In the genomic region with DNA sequence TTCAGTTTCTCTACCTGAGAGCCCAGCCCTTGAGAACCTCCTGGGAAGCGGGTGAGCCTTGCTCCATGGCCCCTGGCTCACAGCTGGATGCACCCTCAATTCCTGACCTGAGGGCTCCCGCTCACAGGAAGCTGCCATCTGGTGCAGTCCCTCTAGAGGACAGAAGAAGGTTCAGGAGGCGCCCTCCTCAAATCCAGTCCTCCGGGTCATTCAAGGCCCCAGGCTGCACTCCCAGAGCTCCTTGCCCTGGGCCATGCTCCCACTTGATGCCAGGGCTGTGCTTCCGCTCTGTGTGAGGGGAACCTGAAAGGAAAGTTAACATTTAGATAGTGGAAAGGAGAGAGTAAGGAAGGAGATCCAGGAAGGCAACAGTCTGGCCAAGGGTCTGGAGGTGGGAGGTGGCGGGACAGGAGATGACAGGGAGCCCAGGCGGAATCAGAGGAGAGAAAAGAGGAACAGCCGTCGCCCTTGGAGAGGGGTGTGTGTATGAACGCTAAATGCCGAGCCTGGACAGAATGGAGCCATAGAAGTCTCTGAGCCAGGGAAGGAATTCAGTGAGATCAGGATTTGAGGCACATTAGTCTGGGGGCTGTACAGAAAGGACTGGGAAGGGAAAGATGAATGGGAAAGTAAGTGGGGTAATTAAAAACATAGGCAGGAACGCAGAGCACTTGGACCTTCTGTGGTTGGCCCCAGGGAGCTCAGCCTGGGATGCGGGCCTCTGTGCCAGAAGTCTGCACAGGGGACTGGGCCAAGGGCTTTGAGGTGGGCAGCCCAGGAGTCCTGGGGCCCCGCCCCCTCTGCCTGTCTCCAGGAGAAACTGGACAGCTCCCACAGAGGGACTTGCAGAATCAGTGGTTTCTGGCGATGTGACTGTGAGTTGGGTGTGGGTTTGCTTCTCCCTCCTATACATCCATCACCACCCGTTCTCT, we compare ENCODE assay signal across 21 cellular contexts. TPM values are rescaled to one million over a fixed set of nuclear protein-coding genes. Genes with fewer than 3 reads are reported as not detected.
A peak's percentile ranks its signal among the peaks of the same experiment; 100 is the strongest.
DNase-seq lines count a peak whose midpoint lies in the region; ATAC-seq and TF ChIP-seq lines count a peak whose summit lies in the region.
"Had no signal": no experiment of that assay in that cellular context is flagged by ENCODE, and none has a peak within 500 bp of the region (broad histone marks: within the 10 kb centered on the region; RNA-seq: fewer than 3 reads in every experiment).

No MANE protein-coding gene starts in this region.

- H3K27me3 Mint-ChIP-seq in WTC11 (ENCODE audit: low read depth) = no peaks in the 10 kb centered on the region
- no peaks in the 10 kb centered on the region for H3K27me3 Mint-ChIP-seq in T-helper 2 cell treated with Interferon-gamma antibody and Interleukin-4, amounts not matched to agents 5 μg/mL and 100 μg/mL, for 36 hours (ENCODE audit: low read depth)
- H3K27me3 Mint-ChIP-seq: activated T-cell treated with anti-CD3 and anti-CD28 coated beads, Interleukin-2, amount 50 U/mL, for 24 hours had no signal

- no peak overlapping the region for H3K27ac ChIP-seq in HEK293 (ENCODE audit: extremely low read depth, low read depth, low read length)
- H3K27ac ChIP-seq in ovary = no peak overlapping the region
- H3K27ac ChIP-seq: KMS-11, spleen had no signal

- TF ChIP-seq CTCF in HEK293 (tag by site-specific recombination; IDR thresholded peaks at IDR 0.05) (no peak), WTC11 (IDR thresholded peaks at IDR 0.05) (no peak), ovary (IDR thresholded peaks at IDR 0.05) (no peak)

- H3K27ac Mint-ChIP-seq in WTC11 = no peak overlapping the region
- H3K27ac Mint-ChIP-seq in T-helper 2 cell treated with Interferon-gamma antibody and Interleukin-4, amounts not matched to agents 5 μg/mL and 100 μg/mL, for 36 hours = no peak overlapping the region
- H3K27ac Mint-ChIP-seq: activated T-cell treated with anti-CD3 and anti-CD28 coated beads, Interleukin-2, amount 50 U/mL, for 24 hours had no signal

- CTCF ChIA-PET in HEK293 (lab: Yijun Ruan, JAX) = interaction anchor here (0.6 to 4.8 kb wide), 13 partner anchors 10 to 624 kb away, joined by 3 to 88 read pairs (median 4); no protein-coding TSS in a partner anchor
- CTCF ChIA-PET in WTC11 (lab: Charles Lee) = interaction anchor here (0.6 to 4.3 kb wide), 19 partner anchors 8 to 805 kb away, joined by 3 to 35 read pairs (median 4); a partner anchor contains a TSS

- TF ChIP-seq EP300 in ovary (IDR thresholded peaks at IDR 0.05) = no peak

- no peak for TF ChIP-seq POLR2A in ovary (IDR thresholded peaks at IDR 0.05)

- WGBS in ovary, 3 donors = 50 to 55% (median 54%) methylated on average over 16 of the region's 16 CpGs

- H3K36me3 Mint-ChIP-seq in WTC11 = no peaks in the 10 kb centered on the region
- H3K36me3 Mint-ChIP-seq in T-helper 2 cell treated with Interferon-gamma antibody and Interleukin-4, amounts not matched to agents 5 μg/mL and 100 μg/mL, for 36 hours (ENCODE audit: low read depth) = no peaks in the 10 kb centered on the region

- peak; percentile 32 for ATAC-seq in WTC11
- ATAC-seq: Right ventricle myocardium inferior had no signal

- H3K4me3 ChIP-seq in HEK293 (ENCODE audit: low read depth, low read length) = no peak overlapping the region
- H3K4me3 ChIP-seq in ovary = no peak overlapping the region
- H3K4me3 ChIP-seq: spleen had no signal

- H3K4me1 ChIP-seq in HEK293 (ENCODE audit: control insufficient read depth, insufficient read depth, low read length) = no peaks in the 10 kb centered on the region
- H3K4me1 ChIP-seq in ovary (ENCODE audit: insufficient read depth) = no peaks in the 10 kb centered on the region
- H3K4me1 ChIP-seq: spleen had no signal

- H3K9me3 ChIP-seq in HEK293 (ENCODE audit: control insufficient read depth, insufficient read depth, low read depth, low read length) = no peaks in the 10 kb centered on the region
- no peaks in the 10 kb centered on the region for H3K9me3 ChIP-seq in ovary
- H3K9me3 ChIP-seq: spleen had no signal

- intact Hi-C loops in ovary (cut with DNase I) = loop anchor here in 2 of 4 donors (10.0 kb wide), 2 partner anchors 195 to 335 kb away; no protein-coding TSS in a partner anchor

- H3K27me3 ChIP-seq in ovary = no peaks in the 10 kb centered on the region

- DNase-seq in AG08395 (ENCODE audit: low spot score) (peak; percentile 60), WTC11 (ENCODE audit: low spot score) (no peak), iPS-NIHi7 (ENCODE audit: extremely low spot score) (peak; percentile 41), T-helper 2 cell (no peak), SIG-M5 (lab: John Stamatoyannopoulos, UW) (no peak), ovary (no peak)
- DNase-seq in T-helper 2 cell treated with Interferon-gamma antibody and Interleukin-4, amounts not matched to agents 5 μg/mL and 100 μg/mL, for 36 hours (ENCODE audit: low spot score) = no peak
- DNase-seq: activated CD4-positive, alpha-beta T cell treated with anti-CD3 and anti-CD28 coated beads, Interleukin-2, amount 50 U/mL, for 1 hour; activated T-cell treated with anti-CD3 and anti-CD28 coated beads, Interleukin-2, amount 50 U/mL, for 24 hours; amniotic stem cell; HCEC 1CT; mesenchymal stem cell; NCI-H1694; NCI-H526 treated with DMSO at 0.1 percent for 48 hours; occipital lobe; spleen; substantia nigra; T1000 had no signal

- H3K36me3 ChIP-seq in HEK293 (ENCODE audit: control insufficient read depth in 2 of 2, insufficient read depth in 1 of 2, low read length in 2 of 2) (no peaks in the 10 kb centered on the region), ovary (no peaks in the 10 kb centered on the region)
- H3K36me3 ChIP-seq: spleen had no signal

- POLR2A ChIA-PET in HEK293 (lab: Yijun Ruan, JAX) = no interaction called here
- POLR2A ChIA-PET in WTC11 (lab: Charles Lee) = no interaction called here

- H3K4me1 Mint-ChIP-seq in WTC11 = peaks cover 16% of the 10 kb centered on the region
- H3K4me1 Mint-ChIP-seq in T-helper 2 cell treated with Interferon-gamma antibody and Interleukin-4, amounts not matched to agents 5 μg/mL and 100 μg/mL, for 36 hours (ENCODE audit: low read depth) = peaks cover 4% of the 10 kb centered on the region

- H3K9me3 Mint-ChIP-seq in WTC11 = peaks cover 6% of the 10 kb centered on the region
- H3K9me3 Mint-ChIP-seq in T-helper 2 cell treated with Interferon-gamma antibody and Interleukin-4, amounts not matched to agents 5 μg/mL and 100 μg/mL, for 36 hours = no peaks in the 10 kb centered on the region
- H3K9me3 Mint-ChIP-seq: activated T-cell treated with anti-CD3 and anti-CD28 coated beads, Interleukin-2, amount 50 U/mL, for 24 hours had no signal

- no peak overlapping the region for H3K4me3 Mint-ChIP-seq in WTC11
- H3K4me3 Mint-ChIP-seq in T-helper 2 cell treated with Interferon-gamma antibody and Interleukin-4, amounts not matched to agents 5 μg/mL and 100 μg/mL, for 36 hours = no peak overlapping the region
- H3K4me3 Mint-ChIP-seq: activated T-cell treated with anti-CD3 and anti-CD28 coated beads, Interleukin-2, amount 50 U/mL, for 24 hours had no signal

TF ChIP-seq in HEK293, 187 proteins besides CTCF, POLR2A, EP300 and RAD21 (continues in another document):
- TF ChIP-seq GLIS1 (tag by site-specific recombination; IDR thresholded peaks at IDR 0.05) = peak; percentile 53
- no peak for TF ChIP-seq ZNF302 (tag by site-specific recombination; IDR thresholded peaks at IDR 0.05; ENCODE audit: low read depth)

TF ChIP-seq in WTC11, 78 proteins besides CTCF, POLR2A, EP300 and RAD21:
- TF ChIP-seq NFATC4 (CRISPR knock-in tag; IDR thresholded peaks at IDR 0.05) (no peak), ZNF423 (CRISPR knock-in tag; IDR thresholded peaks at IDR 0.05) (peak; percentile 46; the same call in 1 of the 2 replicates)

RNA-seq across cellular contexts. Expression of a gene that starts 26.1 kb away (rescaled TPM):
- total RNA-seq in WTC11 (2021) (not detected in 3 replicates), ovary (not detected)
- not detected for polyA plus RNA-seq in ovary
- total RNA-seq: occipital lobe, Right ventricle myocardium inferior, spleen had no signal
- polyA plus RNA-seq: spleen had no signal

RNA-seq across cellular contexts. Expression of a gene that starts 26.8 kb away (rescaled TPM):
- total RNA-seq in WTC11 (2021) (10.6 to 14.4 TPM (median 12.3 TPM) in 3 replicates), ovary (10 to 100 TPM; 10.1 to 33.8 (median 19.9) TPM)
- 10 to 100 TPM; 16.1 to 17.0 TPM for polyA plus RNA-seq in ovary

Comparison
In these comparisons a context has a peak if more than half of its experiments do, and no peak if none do; other contexts are left out.
1. DNase-seq: peak in AG08395 (single experiment) and iPS-NIHi7 (single experiment); none in WTC11 (single experiment), T-helper 2 cell (0 of 5), SIG-M5 (single experiment), ovary (0 of 5) and T-helper 2 cell treated with Interferon-gamma antibody and Interleukin-4, amounts not matched to agents 5 μg/mL and 100 μg/mL, for 36 hours (single experiment).